ENCODE assay signal across 15 cellular contexts in the genomic region with DNA sequence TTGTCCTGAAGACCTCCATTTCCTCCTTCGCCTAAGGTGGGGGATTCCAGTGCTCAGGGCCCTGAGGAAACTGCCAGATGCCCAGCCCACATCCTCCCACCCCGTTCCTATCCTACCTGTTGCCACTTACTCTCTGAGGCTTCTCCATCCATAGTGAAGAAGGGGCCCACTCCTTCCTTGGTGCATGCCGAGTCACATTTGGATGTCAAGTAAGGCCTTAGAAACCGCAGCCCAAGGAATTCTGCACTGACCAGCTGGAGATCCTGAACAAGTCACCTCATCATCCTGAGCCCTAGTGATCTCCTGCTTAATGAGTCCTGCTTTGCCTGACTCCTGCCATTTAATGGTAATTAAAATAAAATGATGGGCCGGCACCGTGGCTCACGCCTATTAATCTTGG. TPM values are rescaled to one million over a fixed set of nuclear protein-coding genes. Genes with fewer than 3 reads are reported as not detected.
DNase-seq lines count a peak whose midpoint lies in the region; ATAC-seq, FAIRE-seq and TF ChIP-seq lines count a peak whose summit lies in the region.
"Had no signal": no experiment of that assay in that cellular context is flagged by ENCODE, and none has a peak within 500 bp of the region (broad histone marks: within the 10 kb centered on the region; RNA-seq: fewer than 3 reads in every experiment).

No MANE protein-coding gene starts in this region.

- H4K20me1 ChIP-seq in HepG2 (ENCODE audit: insufficient read depth, low read length) (no peaks in the 10 kb centered on the region), keratinocyte (ENCODE audit: control insufficient read depth, extremely low read depth, insufficient read depth, low read length) (no peaks in the 10 kb centered on the region)

- H3K27ac ChIP-seq in HepG2 (ENCODE audit: extremely low read length, insufficient read depth, low read length) (no peak overlapping the region), right lobe of liver (no peak overlapping the region), keratinocyte (ENCODE audit: control insufficient read depth, insufficient read depth, low read length) (peak overlapping the region; percentile 69), upper lobe of left lung (peak overlapping the region; percentile 78 to 84 (median 83))

- H3K27me3 Mint-ChIP-seq in T-cell = no peaks in the 10 kb centered on the region

- H3K79me2 ChIP-seq in HepG2 (ENCODE audit: insufficient read depth, low read length) (no peaks in the 10 kb centered on the region), keratinocyte (ENCODE audit: control insufficient read depth, insufficient read depth, low read length) (peaks cover 14% of the 10 kb centered on the region)

- CTCF ChIA-PET in HepG2 (lab: Yijun Ruan, JAX; ENCODE audit: low intra/inter-chr PET ratio, low total read pairs) = no interaction called here
- CTCF ChIA-PET in T-cell (lab: Charles Lee) = interaction anchor here (1.0 to 2.2 kb wide), 4 partner anchors 28 to 304 kb away, joined by 3 to 13 read pairs (median 3); no protein-coding TSS in a partner anchor

- TF ChIP-seq CTCF in HepG2 (CRISPR knock-in tag; IDR thresholded peaks at IDR 0.05) (no peak), right lobe of liver (IDR thresholded peaks at IDR 0.05) (no peak), keratinocyte (optimal IDR thresholded peaks at IDR 0.05 in 1 of 3, IDR thresholded peaks at IDR 0.05 in 1 of 3, conservative IDR thresholded peaks at IDR 0.05 in 1 of 3; ENCODE audit: extremely low read depth in 1 of 3, insufficient read depth in 2 of 3, low read length in 3 of 3) (no peak), upper lobe of left lung (IDR thresholded peaks at IDR 0.05) (no peak)

- dilution Hi-C loops in keratinocyte (cut with MboI; ENCODE audit: extremely low pct_ligation_motif_present, low sequenced_read_pairs) = no loop called here

- no peak overlapping the region for H2AFZ ChIP-seq in HepG2 (ENCODE audit: low read length)
- peak overlapping the region; percentile 50 for H2AFZ ChIP-seq in keratinocyte (ENCODE audit: control insufficient read depth, low read length)

- DNase-seq in HepG2 (ENCODE audit: low spot score) (no peak), right lobe of liver (no peak), T-cell (no peak), keratinocyte (ENCODE audit: low read depth, low spot score) (no peak), upper lobe of left lung (no peak), KG1 (lab: John Stamatoyannopoulos, UW) (no peak), DMS 273 treated with DMSO at 0.1 percent for 48 hours (lab: John Stamatoyannopoulos, UW) (no peak)
- no peak for DNase-seq in activated CD4-positive, CD25-positive, alpha-beta regulatory T cell (lab: John Stamatoyannopoulos, UW)
- DNase-seq: DND-41, head of caudate nucleus, HFFc6, NCI-H1092 treated with DMSO at 0.1 percent for 48 hours, NCI-H345 had no signal

- H3K9me3 ChIP-seq in HepG2 (ENCODE audit: low read length) (no peaks in the 10 kb centered on the region), right lobe of liver (no peaks in the 10 kb centered on the region), keratinocyte (ENCODE audit: control insufficient read depth, low read depth, low read length) (no peaks in the 10 kb centered on the region), upper lobe of left lung (no peaks in the 10 kb centered on the region)
- H3K9me3 ChIP-seq: ascending aorta had no signal

- H3K36me3 ChIP-seq in HepG2 (replicated peaks in 1 of 2; ENCODE audit: control insufficient read depth in 1 of 2, insufficient read depth in 2 of 2, low read length in 2 of 2) (no peaks in the 10 kb centered on the region), right lobe of liver (no peaks in the 10 kb centered on the region), keratinocyte (ENCODE audit: control insufficient read depth in 2 of 2, extremely low read depth in 1 of 2, insufficient read depth in 2 of 2, low read length in 2 of 2) (no peaks in the 10 kb centered on the region), upper lobe of left lung (no peaks in the 10 kb centered on the region)
- H3K36me3 ChIP-seq: ascending aorta had no signal

- TF ChIP-seq POLR2A in HepG2 (IDR thresholded peaks at IDR 0.05; ENCODE audit: insufficient read depth in 1 of 2, low read depth in 2 of 2, low read length in 2 of 2) (no peak), right lobe of liver (IDR thresholded peaks at IDR 0.05) (no peak), upper lobe of left lung (IDR thresholded peaks at IDR 0.05) (no peak)

- in situ Hi-C loops in HepG2 (cut with HindIII; ENCODE audit: extremely low pct_ligation_motif_present, low pct_unique_long_range_greater_than_20kb) = no loop called here

- no peak for TF ChIP-seq EP300 in HepG2 (IDR thresholded peaks at IDR 0.05; ENCODE audit: low read depth in 2 of 2, low read length in 2 of 2)
- TF ChIP-seq EP300 in HepG2 (CRISPR knock-in tag; IDR thresholded peaks at IDR 0.05; ENCODE audit: borderline replicate concordance) = no peak
- no peak for TF ChIP-seq EP300 in upper lobe of left lung (IDR thresholded peaks at IDR 0.05)

- ATAC-seq in HepG2 = no peak
- ATAC-seq in right lobe of liver = no peak
- no peak for ATAC-seq in T-cell (replicated peaks in 1 of 4)
- no peak for ATAC-seq in upper lobe of left lung (ENCODE audit: low FRiP score in 2 of 2)
- ATAC-seq: left lobe of liver had no signal

- H3K27ac Mint-ChIP-seq in T-cell = peak overlapping the region; percentile 59 to 78
- H3K27ac Mint-ChIP-seq: HFFc6 had no signal

- H3K4me3 Mint-ChIP-seq in T-cell = peak overlapping the region in 2 of 3 donors; percentile 13 to 48
- H3K4me3 Mint-ChIP-seq: HFFc6 had no signal

- no peak for TF ChIP-seq RAD21 in HepG2 (CRISPR knock-in tag; IDR thresholded peaks at IDR 0.05)

- peak overlapping the region; percentile 87 for H3K4me2 ChIP-seq in HepG2 (ENCODE audit: low read depth, low read length)
- H3K4me2 ChIP-seq in keratinocyte (ENCODE audit: control insufficient read depth, extremely low read depth, insufficient read depth, low read depth, low read length) = peak overlapping the region; percentile 58

- intact Hi-C loops in HepG2 (cut with micrococcal nuclease; ENCODE audit: unreplicated experiment) (loop anchor here (5.0 kb wide), 1 partner anchor 35 kb away; no protein-coding TSS in a partner anchor), right lobe of liver (cut with DNase I) (no loop called here)

- H3K4me1 Mint-ChIP-seq in T-cell = peaks cover 49 to 57% (median 57%) of the 10 kb centered on the region in 3 donors

- 83% methylated on average over 7 of the region's 7 CpGs for WGBS in HepG2 (ENCODE audit: low lambda C conversion rate)
- WGBS in right lobe of liver (ENCODE audit: insufficient coverage, low coverage, low lambda C conversion rate, missing lambda C conversion rate) = 100% methylated on average over 4 of the region's 7 CpGs
- WGBS in upper lobe of left lung, 2 donors = 83 to 85% methylated on average over 5 to 7 of the region's 7 CpGs

- BruUV-seq in HepG2 (replicated peaks; lab: Mats Ljungman, UMichigan) = no TSS peak

- H3K9me1 ChIP-seq in keratinocyte (ENCODE audit: control insufficient read depth, extremely low read depth, insufficient read depth, low read length) = no peaks in the 10 kb centered on the region

- no peaks in the 10 kb centered on the region for H3K9me3 Mint-ChIP-seq in T-cell
- H3K9me3 Mint-ChIP-seq: HFFc6 had no signal

- H3K27me3 ChIP-seq in HepG2 (ENCODE audit: control insufficient read depth in 1 of 2, insufficient read depth in 2 of 2, low read length in 2 of 2) = peaks cover 2 to 10% of the 10 kb centered on the region in 2 experiments; a peak in 2 of 5 replicates
- no peaks in the 10 kb centered on the region for H3K27me3 ChIP-seq in right lobe of liver
- H3K27me3 ChIP-seq in keratinocyte (ENCODE audit: control insufficient read depth, extremely low read depth, insufficient read depth, low read length) = no peaks in the 10 kb centered on the region
- no peaks in the 10 kb centered on the region for H3K27me3 ChIP-seq in upper lobe of left lung
- H3K27me3 ChIP-seq: ascending aorta had no signal

- no peaks in the 10 kb centered on the region for H3K36me3 Mint-ChIP-seq in T-cell

- POLR2A ChIA-PET in HepG2 (lab: Yijun Ruan, JAX) = interaction anchor here (1.1 kb wide), 1 partner anchor 67 kb away, joined by 3 read pairs; the partner anchor contains the start of gene GPX3
- POLR2A ChIA-PET in T-cell (lab: Charles Lee) = interaction anchor here (0.6 to 1.0 kb wide), 2 partner anchors 28 to 397 kb away, joined by 5 to 7 read pairs; no protein-coding TSS in a partner anchor

- H3K4me3 ChIP-seq in HepG2 (replicated peaks in 1 of 3; ENCODE audit: insufficient read depth in 1 of 3, low read depth in 2 of 3, low read length in 3 of 3) (no peak overlapping the region), right lobe of liver (no peak overlapping the region), keratinocyte (ENCODE audit: control insufficient read depth in 2 of 3, extremely low read depth in 1 of 3, insufficient read depth in 2 of 3, low read depth in 1 of 3, low read length in 3 of 3) (no peak overlapping the region), upper lobe of left lung (no peak overlapping the region)
- H3K4me3 ChIP-seq: ascending aorta had no signal

- H3K9ac ChIP-seq in HepG2 (ENCODE audit: insufficient read depth, low read depth, low read length) (no peak overlapping the region), keratinocyte (ENCODE audit: control insufficient read depth, extremely low read depth, insufficient read depth, low read length) (peak overlapping the region; percentile 82)

- no peak for FAIRE-seq in HepG2 (lab: Jason Lieb, UNC)
- no peak for FAIRE-seq in keratinocyte (lab: Jason Lieb, UNC)

- H3K4me1 ChIP-seq in HepG2 (ENCODE audit: insufficient read depth, low read length) (peaks cover 43% of the 10 kb centered on the region), right lobe of liver (peaks cover 0 to 24% (median 7%) of the 10 kb centered on the region in 4 donors), keratinocyte (ENCODE audit: control insufficient read depth, extremely low read depth, insufficient read depth, low read length) (peaks cover 47% of the 10 kb centered on the region), upper lobe of left lung (peaks cover 42 to 62% (median 49%) of the 10 kb centered on the region in 4 donors)

RNA-seq across cellular contexts. Expression of gene TNIP1, which starts 6.6 kb away (rescaled TPM):
- total RNA-seq in HepG2 (2016; rRNA removed; fragmentation: Illumina TruSeq; extraction: Trizol) (26.2 and 29.8 TPM in 2 replicates), right lobe of liver (100 to 1,000 TPM in 1 of 6 experiments, 10 to 100 TPM in 5; 70.1 to 155 (median 79.1) TPM), T-cell (100 to 1,000 TPM; 118 to 211 (median 170) TPM), upper lobe of left lung (100 to 1,000 TPM; 109 to 166 (median 130) TPM)
- 11.3 and 13.0 TPM in 2 replicates for total RNA-seq in HepG2 (2016; cell fraction: cytosol; rRNA removed; fragmentation: Illumina TruSeq; extraction: Trizol; ENCODE audit: low read depth)
- total RNA-seq in HepG2 (2016; cell fraction: insoluble cytoplasmic fraction; rRNA removed; fragmentation: Illumina TruSeq; extraction: Trizol) = 22.8 and 24.5 TPM in 2 replicates
- 28.9 and 33.7 TPM in 2 replicates for total RNA-seq in HepG2 (2016; cell fraction: membrane; rRNA removed; fragmentation: Illumina TruSeq; extraction: Trizol)
- total RNA-seq in HepG2 (2016; cell fraction: nucleus; rRNA removed; fragmentation: Illumina TruSeq; extraction: Trizol) = 16.2 and 22.2 TPM in 2 replicates
- polyA plus RNA-seq in HepG2 (2011; rRNA removed) (45.9 and 48.7 TPM in 2 replicates), keratinocyte (43.4 to 98.3 TPM (median 47.9 TPM) in 3 replicates)
- 40.8 and 45.3 TPM in 2 replicates for polyA plus RNA-seq in HepG2 (2011; cell fraction: cytosol; rRNA removed)
- 57.3 and 59.8 TPM in 2 replicates for polyA plus RNA-seq in HepG2 (2011; cell fraction: nucleus; rRNA removed)
- polyA plus RNA-seq in HepG2 (2012) = 52.5 and 57.8 TPM in 2 replicates
- polyA plus RNA-seq in HepG2 (2016; cell fraction: cytosol; fragmentation: Illumina TruSeq; extraction: Trizol; ENCODE audit: low read depth) = 16.8 and 17.8 TPM in 2 replicates
- 26.4 and 35.7 TPM in 2 replicates for polyA plus RNA-seq in HepG2 (2016; cell fraction: insoluble cytoplasmic fraction; fragmentation: Illumina TruSeq; extraction: Trizol; ENCODE audit: low read depth)
- polyA plus RNA-seq in HepG2 (2016; cell fraction: membrane; fragmentation: Illumina TruSeq; extraction: Trizol; ENCODE audit: low read depth) = 31.5 and 33.1 TPM in 2 replicates
- 29.8 and 34.0 TPM in 2 replicates for polyA plus RNA-seq in HepG2 (2016; cell fraction: nucleus; fragmentation: Illumina TruSeq; extraction: Trizol; ENCODE audit: insufficient read depth, low read depth)
- 45.2 and 73.0 TPM in 2 replicates for polyA minus RNA-seq in HepG2 (2011; rRNA and poly(A)+ RNA removed; ENCODE audit: low replicate concordance)
- 45.8 and 51.1 TPM in 2 replicates for polyA minus RNA-seq in HepG2 (2011; cell fraction: cytosol; rRNA and poly(A)+ RNA removed)
- polyA minus RNA-seq in HepG2 (2011; cell fraction: nucleus; rRNA and poly(A)+ RNA removed) = 50.0 and 60.3 TPM in 2 replicates
- polyA plus RNA-seq in keratinocyte (2011; ENCODE audit: low read depth) = 188 TPM
- polyA plus RNA-seq in keratinocyte (2011; cell fraction: cytosol; rRNA removed) = 71.4 and 109 TPM in 2 replicates
- polyA plus RNA-seq in keratinocyte (2011; cell fraction: nucleus; rRNA removed) = 67.6 and 70.0 TPM in 2 replicates
- 63.7 and 120 TPM in 2 replicates for polyA plus RNA-seq in keratinocyte (2012; ENCODE audit: low replicate concordance)
- polyA minus RNA-seq in keratinocyte = 82.8 to 116 TPM (median 88.8 TPM) in 3 replicates
- polyA minus RNA-seq in keratinocyte (2011; cell fraction: cytosol; rRNA and poly(A)+ RNA removed) = 146 TPM
- polyA minus RNA-seq in keratinocyte (2011; cell fraction: nucleus; rRNA and poly(A)+ RNA removed) = 54.0 and 61.1 TPM in 2 replicates

Comparison
In these comparisons a context has a peak if more than half of its experiments do, and no peak if none do; other contexts are left out.
1. H3K27ac ChIP-seq: peak in keratinocyte (single experiment) and upper lobe of left lung (4 of 4); none in HepG2 (single experiment) and right lobe of liver (0 of 3).